ENCODE assay signal across 17 cellular contexts in genomic region chrX:37697169-37697760, GRCh38. TPM values are rescaled to one million over a fixed set of nuclear protein-coding genes. Genes with fewer than 3 reads are reported as not detected.
"Had no signal": no experiment of that assay in that cellular context is flagged by ENCODE, and none has a peak within 500 bp of the region (broad histone marks: within the 10 kb centered on the region; RNA-seq: fewer than 3 reads in every experiment).

No MANE protein-coding gene starts in this region.

- H3K4me3 ChIP-seq: gastroesophageal sphincter, hepatocyte, right lobe of liver had no signal

- H3K27ac Mint-ChIP-seq: activated naive CD8-positive, alpha-beta T cell treated with anti-CD3 and anti-CD28 coated beads for 36 hours; naive thymus-derived CD8-positive, alpha-beta T cell; stimulated activated effector memory CD8-positive, alpha-beta T cell treated with anti-CD3 and anti-CD28 coated beads, Interleukin-12 subunit alpha, Interleukin-12 subunit beta, amount 100 ng/mL, for 72 hours had no signal

- H3K36me3 Mint-ChIP-seq: activated naive CD8-positive, alpha-beta T cell treated with anti-CD3 and anti-CD28 coated beads for 36 hours; naive thymus-derived CD8-positive, alpha-beta T cell; stimulated activated effector memory CD8-positive, alpha-beta T cell treated with anti-CD3 and anti-CD28 coated beads, Interleukin-12 subunit alpha, Interleukin-12 subunit beta, amount 100 ng/mL, for 72 hours had no signal

- ATAC-seq: activated CD4-positive, CD25-positive, alpha-beta regulatory T cell treated with anti-CD3 and anti-CD28 coated beads, Interleukin-2, amount 50 U/mL, for 24 hours; gastroesophageal sphincter; naive thymus-derived CD8-positive, alpha-beta T cell; right lobe of liver; stimulated activated effector memory CD8-positive, alpha-beta T cell treated with anti-CD3 and anti-CD28 coated beads, Interleukin-12 subunit alpha, Interleukin-12 subunit beta, amount 100 ng/mL, for 72 hours had no signal

- H3K4me1 ChIP-seq: right lobe of liver had no signal

- H3K4me3 Mint-ChIP-seq: activated naive CD8-positive, alpha-beta T cell treated with anti-CD3 and anti-CD28 coated beads for 36 hours; naive thymus-derived CD8-positive, alpha-beta T cell; stimulated activated effector memory CD8-positive, alpha-beta T cell treated with anti-CD3 and anti-CD28 coated beads, Interleukin-12 subunit alpha, Interleukin-12 subunit beta, amount 100 ng/mL, for 72 hours had no signal

- H2AFZ ChIP-seq: hepatocyte had no signal

- H3K27me3 Mint-ChIP-seq: activated naive CD8-positive, alpha-beta T cell treated with anti-CD3 and anti-CD28 coated beads for 36 hours; naive thymus-derived CD8-positive, alpha-beta T cell had no signal

- H3K79me2 ChIP-seq: hepatocyte had no signal

- H3K36me3 ChIP-seq: gastroesophageal sphincter, neutrophil, right lobe of liver had no signal

- H3K27me3 ChIP-seq: gastroesophageal sphincter, hepatocyte, neutrophil had no signal

- H3K27ac ChIP-seq: gastroesophageal sphincter, hepatocyte, neutrophil, right lobe of liver had no signal

- H3K4me1 Mint-ChIP-seq: activated naive CD8-positive, alpha-beta T cell treated with anti-CD3 and anti-CD28 coated beads for 36 hours; naive thymus-derived CD8-positive, alpha-beta T cell; stimulated activated effector memory CD8-positive, alpha-beta T cell treated with anti-CD3 and anti-CD28 coated beads, Interleukin-12 subunit alpha, Interleukin-12 subunit beta, amount 100 ng/mL, for 72 hours had no signal

- H3K9me3 Mint-ChIP-seq: activated naive CD8-positive, alpha-beta T cell treated with anti-CD3 and anti-CD28 coated beads for 36 hours; naive thymus-derived CD8-positive, alpha-beta T cell; stimulated activated effector memory CD8-positive, alpha-beta T cell treated with anti-CD3 and anti-CD28 coated beads, Interleukin-12 subunit alpha, Interleukin-12 subunit beta, amount 100 ng/mL, for 72 hours had no signal

- H3K4me2 ChIP-seq: hepatocyte had no signal

- DNase-seq: activated CD4-positive, alpha-beta T cell treated with anti-CD3 and anti-CD28 coated beads, Interleukin-2, amount 50 U/mL, for 4 hours; activated gamma-delta T cell; activated naive CD8-positive, alpha-beta T cell treated with anti-CD3 and anti-CD28 coated beads for 36 hours; activated T-cell treated with anti-CD3 and anti-CD28 coated beads, Interleukin-2, amount 50 U/mL, for 48 hours; central memory CD4-positive, alpha-beta T cell; cortex of kidney; effector CD8-positive, alpha-beta T cell; naive thymus-derived CD8-positive, alpha-beta T cell; right lobe of liver; substantia nigra; trophoblast cell had no signal

- H3K9me3 ChIP-seq: gastroesophageal sphincter, neutrophil, right lobe of liver had no signal

RNA-seq across cellular contexts. Expression of gene XK, which starts 11.7 kb away (rescaled TPM):
- total RNA-seq: lung microvascular endothelial cell; naive thymus-derived CD8-positive, alpha-beta T cell had no signal
- polyA plus RNA-seq: naive thymus-derived CD8-positive, alpha-beta T cell had no signal
